ENCODE assay signal across 7 cellular contexts in genomic region chr16:69310479-69311114, GRCh38. TPM values are rescaled to one million over a fixed set of nuclear protein-coding genes. Genes with fewer than 3 reads are reported as not detected.
A peak's percentile ranks its signal among the peaks of the same experiment; 100 is the strongest.
DNase-seq lines count a peak whose midpoint lies in the region; ATAC-seq and TF ChIP-seq lines count a peak whose summit lies in the region.

No MANE protein-coding gene starts in this region.

- H3K27me3 Mint-ChIP-seq in endodermal cell (ENCODE audit: insufficient read depth), result no peaks in the 10 kb centered on the region

- H3K4me1 ChIP-seq in Loucy (ENCODE audit: insufficient read depth, low read length, poor library complexity, severe bottlenecking) (peaks cover 6% of the 10 kb centered on the region), endodermal cell (ENCODE audit: control insufficient read depth, insufficient read depth, low read length) (no peaks in the 10 kb centered on the region), osteoblast (ENCODE audit: insufficient read depth, low read length) (peaks cover 6% of the 10 kb centered on the region)

- DNase-seq in endodermal cell (no peak), osteoblast (ENCODE audit: insufficient read length, low spot score, missing footprints) (no peak), pons (ENCODE audit: low spot score) (no peak), SW 1271 (lab: John Stamatoyannopoulos, UW) (no peak)

- peak; percentile 2 for ATAC-seq in GM19455 (IDR thresholded peaks at IDR 0.05; ENCODE audit: unreplicated experiment)
- ATAC-seq in HG03565 (IDR thresholded peaks at IDR 0.05; ENCODE audit: unreplicated experiment), result no peak

- H3K4me3 Mint-ChIP-seq in endodermal cell, result peak overlapping the region; percentile 95

- peak overlapping the region; percentile 78 for H3K9ac ChIP-seq in Loucy (ENCODE audit: low read depth, low read length, poor library complexity, severe bottlenecking)
- peak overlapping the region; percentile 20 for H3K9ac ChIP-seq in endodermal cell (ENCODE audit: extremely low read depth, low read length, poor library complexity, severe bottlenecking)

- H4K20me1 ChIP-seq in Loucy (ENCODE audit: insufficient read depth, low read length, poor library complexity, severe bottlenecking) (peaks cover 25% of the 10 kb centered on the region), osteoblast (ENCODE audit: insufficient read depth, low read length) (peaks cover 20% of the 10 kb centered on the region)

- peaks cover 41% of the 10 kb centered on the region for H3K79me2 ChIP-seq in Loucy (ENCODE audit: insufficient read depth, low read length)
- H3K79me2 ChIP-seq in osteoblast (ENCODE audit: insufficient read depth, low read length), result peaks cover 43% of the 10 kb centered on the region

- H3F3A ChIP-seq in Loucy (ENCODE audit: low read depth), result no peaks in the 10 kb centered on the region

- no peaks in the 10 kb centered on the region for H3K9me3 ChIP-seq in Loucy (ENCODE audit: insufficient read depth, low read depth, low read length)
- H3K9me3 ChIP-seq in endodermal cell (ENCODE audit: control insufficient read depth, low read length), result no peaks in the 10 kb centered on the region
- H3K9me3 ChIP-seq in osteoblast (ENCODE audit: low read depth, low read length), result no peaks in the 10 kb centered on the region

- peaks cover 5% of the 10 kb centered on the region for H3K4me1 Mint-ChIP-seq in endodermal cell

- H2AFZ ChIP-seq in Loucy (ENCODE audit: low read length) (peak overlapping the region; percentile 99), osteoblast (ENCODE audit: low read length) (peak overlapping the region; percentile 91)

- H3K27ac Mint-ChIP-seq in endodermal cell, result peak overlapping the region; percentile 96

- H3K27ac ChIP-seq in endodermal cell (ENCODE audit: low read depth, low read length), result no peak overlapping the region
- H3K27ac ChIP-seq in osteoblast (ENCODE audit: low read depth, low read length), result peak overlapping the region; percentile 61

- TF ChIP-seq CTCF in Loucy (conservative IDR thresholded peaks at IDR 0.05; ENCODE audit: low read length) (no peak), endodermal cell (conservative IDR thresholded peaks at IDR 0.05) (no peak), osteoblast (IDR thresholded peaks at IDR 0.05; ENCODE audit: extremely low read depth, low read depth, low read length) (no peak)

- H3K4me3 ChIP-seq in Loucy (ENCODE audit: low read length, poor library complexity, severe bottlenecking), result peak overlapping the region; percentile 88
- peak overlapping the region; percentile 83 for H3K4me3 ChIP-seq in endodermal cell (ENCODE audit: low read length)
- peak overlapping the region; percentile 67 for H3K4me3 ChIP-seq in osteoblast (ENCODE audit: insufficient read depth, low read length)

- H3K36me3 ChIP-seq in Loucy (ENCODE audit: insufficient read depth, low read length), result peaks cover 2% of the 10 kb centered on the region; the same call in 1 of the 2 replicates
- peaks cover 14% of the 10 kb centered on the region for H3K36me3 ChIP-seq in endodermal cell (ENCODE audit: control insufficient read depth, insufficient read depth, low read length)
- peaks cover 18% of the 10 kb centered on the region for H3K36me3 ChIP-seq in osteoblast (ENCODE audit: insufficient read depth, low read length)

- H3K27me3 ChIP-seq in Loucy (ENCODE audit: insufficient read depth, low read length, poor library complexity, severe bottlenecking), result no peaks in the 10 kb centered on the region
- H3K27me3 ChIP-seq in endodermal cell (ENCODE audit: control insufficient read depth, insufficient read depth, low read length, poor library complexity, severe bottlenecking), result no peaks in the 10 kb centered on the region
- H3K27me3 ChIP-seq in osteoblast (ENCODE audit: insufficient read depth, low read length), result no peaks in the 10 kb centered on the region

- no peaks in the 10 kb centered on the region for H3K9me3 Mint-ChIP-seq in endodermal cell

- H3K36me3 Mint-ChIP-seq in endodermal cell (ENCODE audit: low read depth), result peaks cover 8% of the 10 kb centered on the region

- no peaks in the 10 kb centered on the region for H3K9me2 ChIP-seq in Loucy (replicated peaks; ENCODE audit: low read depth, low read length)

- H3K4me2 ChIP-seq in Loucy (ENCODE audit: low read depth, low read length, poor library complexity, severe bottlenecking) (peak overlapping the region; percentile 99), osteoblast (ENCODE audit: insufficient read depth, low read length) (peak overlapping the region; percentile 82)

- 49 to 50% methylated on average over 16 to 23 of the region's 23 CpGs for WGBS in endodermal cell (ENCODE audit: insufficient coverage in 1 of 2, insufficient read length in 1 of 2), 2 experiments

RNA-seq across cellular contexts. Expression of gene VPS4A, which starts 0.6 kb away (rescaled TPM):
- total RNA-seq in endodermal cell (10 to 100 TPM; 28.6 to 37.8 TPM), osteoblast (31.8 and 32.6 TPM in 2 replicates)
- polyA plus RNA-seq in endodermal cell (2013, experiment 1 of 2), result 34.2 TPM
- 33.5 TPM for polyA plus RNA-seq in endodermal cell (2013, experiment 2 of 2)

RNA-seq across cellular contexts. Expression of gene PDF, which starts 19.8 kb away (rescaled TPM):
- total RNA-seq in endodermal cell, result 10 to 100 TPM; 12.2 to 19.8 TPM
- 9.4 TPM for polyA plus RNA-seq in endodermal cell (2013, experiment 1 of 2)
- polyA plus RNA-seq in endodermal cell (2013, experiment 2 of 2), result 7.7 TPM
- 11.2 and 13.0 TPM in 2 replicates for total RNA-seq in osteoblast

RNA-seq across cellular contexts. Expression of gene COG8, which starts 28.8 kb away (rescaled TPM):
- total RNA-seq in endodermal cell (10 to 100 TPM; 45.8 to 49.3 TPM), osteoblast (34.0 and 38.6 TPM in 2 replicates)
- 35.4 TPM for polyA plus RNA-seq in endodermal cell (2013, experiment 1 of 2)
- polyA plus RNA-seq in endodermal cell (2013, experiment 2 of 2), result 30.8 TPM

RNA-seq across cellular contexts. Expression of gene NIP7, which starts 29.0 kb away (rescaled TPM):
- total RNA-seq in endodermal cell, result 10 to 100 TPM; 30.5 to 36.3 TPM
- 24.0 TPM for polyA plus RNA-seq in endodermal cell (2013, experiment 1 of 2)
- 26.0 TPM for polyA plus RNA-seq in endodermal cell (2013, experiment 2 of 2)
- total RNA-seq in osteoblast, result 20.6 and 22.8 TPM in 2 replicates

RNA-seq across cellular contexts. Expression of gene TMED6, which starts 41.0 kb away (rescaled TPM):
- total RNA-seq in endodermal cell (under 1 TPM; 0.53 to 0.66 TPM), osteoblast (0.29 and 0.72 TPM in 2 replicates)
- not detected for polyA plus RNA-seq in endodermal cell (2013, experiment 1 of 2)
- polyA plus RNA-seq in endodermal cell (2013, experiment 2 of 2), result not detected
